In genomic region chr5:177429248-177430045, GRCh38 we compare ENCODE assay signal across 8 cellular contexts. TPM values are rescaled to one million over a fixed set of nuclear protein-coding genes. Genes with fewer than 3 reads are reported as not detected.
DNase-seq lines count a peak whose midpoint lies in the region; ATAC-seq and TF ChIP-seq lines count a peak whose summit lies in the region.

No MANE protein-coding gene starts in this region.

- peak; percentile 96 for DNase-seq in activated CD4-positive, alpha-beta T cell treated with anti-CD3 and anti-CD28 coated beads for 36 hours
- DNase-seq in effector memory CD8-positive, alpha-beta T cell: peak; percentile 73 to 76 (median 76)
- DNase-seq in stimulated activated CD4-positive, alpha-beta T cell treated with anti-CD3 and anti-CD28 coated beads, Interleukin-12 subunit alpha, Interleukin-12 subunit beta, amount 100 ng/mL, for 48 hours (ENCODE audit: low read depth in 2 of 3, low spot score in 1 of 3): peak; percentile 85 to 87 (median 85)
- DNase-seq in LoVo (ENCODE audit: low spot score) (no peak), DMS153 (lab: John Stamatoyannopoulos, UW) (no peak), kidney glomerular epithelial cell (lab: John Stamatoyannopoulos, UW) (no peak)

- H3K4me3 Mint-ChIP-seq in activated CD4-positive, alpha-beta T cell treated with anti-CD3 and anti-CD28 coated beads for 36 hours: peak overlapping the region; percentile 88
- H3K4me3 Mint-ChIP-seq in effector memory CD8-positive, alpha-beta T cell: peak overlapping the region; percentile 90 to 93

- H3K4me1 Mint-ChIP-seq in activated CD4-positive, alpha-beta T cell treated with anti-CD3 and anti-CD28 coated beads for 36 hours: peaks cover 68% of the 10 kb centered on the region
- H3K4me1 Mint-ChIP-seq in effector memory CD8-positive, alpha-beta T cell (ENCODE audit: low read depth in 2 of 2): peaks cover 64 to 75% of the 10 kb centered on the region in 2 donors

- no peak overlapping the region for H3K27ac ChIP-seq in HEK293 (ENCODE audit: extremely low read depth, low read depth, low read length)

- ATAC-seq in activated CD4-positive, alpha-beta T cell treated with anti-CD3 and anti-CD28 coated beads for 36 hours: peak; percentile 45
- peak; percentile 22 for ATAC-seq in effector memory CD8-positive, alpha-beta T cell (replicated peaks)
- no peak for ATAC-seq in HG02870 (IDR thresholded peaks at IDR 0.05; ENCODE audit: unreplicated experiment)

- intact Hi-C loops in activated CD4-positive, alpha-beta T cell treated with anti-CD3 and anti-CD28 coated beads for 36 hours (cut with DNase I, micrococcal nuclease): loop anchor here (1.0 to 5.0 kb wide), 13 partner anchors 17 to 778 kb away; partner anchors contain the start of genes PRR7 (in 2 of the 2), LMAN2 (in 1 of the 2), NHP2 (in 1 of the 2) and PDLIM7 (in 1 of the 2)

- H3K36me3 ChIP-seq in HEK293 (ENCODE audit: control insufficient read depth in 2 of 2, insufficient read depth in 1 of 2, low read length in 2 of 2): peaks cover 0 to 60% of the 10 kb centered on the region in 2 experiments; a peak in 1 of 3 replicates

- CTCF ChIA-PET in HEK293 (lab: Yijun Ruan, JAX): interaction anchor here (0.7 to 4.3 kb wide), 5 partner anchors 13 to 40 kb away, joined by 3 to 29 read pairs (median 3); no protein-coding TSS in a partner anchor
- CTCF ChIA-PET in activated CD4-positive, alpha-beta T cell treated with anti-CD3 and anti-CD28 coated beads for 36 hours (lab: Charles Lee): interaction anchor here (0.7 to 12.6 kb wide), 13 partner anchors 11 to 117 kb away, joined by 3 to 131 read pairs (median 4); partner anchors contain the start of gene MXD3

- H3K4me1 ChIP-seq in HEK293 (ENCODE audit: control insufficient read depth, insufficient read depth, low read length): no peaks in the 10 kb centered on the region

- H3K9me3 ChIP-seq in HEK293 (ENCODE audit: control insufficient read depth, insufficient read depth, low read depth, low read length): no peaks in the 10 kb centered on the region

- POLR2A ChIA-PET in HEK293 (lab: Yijun Ruan, JAX): interaction anchor here (0.6 to 4.2 kb wide), 7 partner anchors 8 to 39 kb away, joined by 3 to 45 read pairs (median 7); no protein-coding TSS in a partner anchor
- POLR2A ChIA-PET in activated CD4-positive, alpha-beta T cell treated with anti-CD3 and anti-CD28 coated beads for 36 hours (lab: Charles Lee): interaction anchor here (0.6 to 4.8 kb wide), 8 partner anchors 8 to 316 kb away, joined by 3 to 85 read pairs (median 12); partner anchors contain the start of gene PRR7

- no peak for TF ChIP-seq CTCF in HEK293 (tag by site-specific recombination; IDR thresholded peaks at IDR 0.05)

- H3K36me3 Mint-ChIP-seq in activated CD4-positive, alpha-beta T cell treated with anti-CD3 and anti-CD28 coated beads for 36 hours (ENCODE audit: low read depth): peaks cover 64% of the 10 kb centered on the region
- H3K36me3 Mint-ChIP-seq in effector memory CD8-positive, alpha-beta T cell (ENCODE audit: insufficient read depth): peaks cover 76% of the 10 kb centered on the region

- no peaks in the 10 kb centered on the region for H3K27me3 Mint-ChIP-seq in activated CD4-positive, alpha-beta T cell treated with anti-CD3 and anti-CD28 coated beads for 36 hours
- H3K27me3 Mint-ChIP-seq in effector memory CD8-positive, alpha-beta T cell: no peaks in the 10 kb centered on the region

- H3K9me3 Mint-ChIP-seq in activated CD4-positive, alpha-beta T cell treated with anti-CD3 and anti-CD28 coated beads for 36 hours (ENCODE audit: low read depth): no peaks in the 10 kb centered on the region
- H3K9me3 Mint-ChIP-seq in effector memory CD8-positive, alpha-beta T cell: no peaks in the 10 kb centered on the region

- H3K4me3 ChIP-seq in HEK293 (ENCODE audit: low read depth, low read length): no peak overlapping the region

- peak overlapping the region; percentile 94 for H3K27ac Mint-ChIP-seq in activated CD4-positive, alpha-beta T cell treated with anti-CD3 and anti-CD28 coated beads for 36 hours
- H3K27ac Mint-ChIP-seq in effector memory CD8-positive, alpha-beta T cell: peak overlapping the region; percentile 76 to 93

TF ChIP-seq in HEK293, 187 proteins besides CTCF, POLR2A, EP300 and RAD21 (continues in another document):
- no peak for TF ChIP-seq BCL6B (tag by site-specific recombination; IDR thresholded peaks at IDR 0.05)
- no peak for TF ChIP-seq ZNF423 (tag by site-specific recombination; IDR thresholded peaks at IDR 0.05)
- TF ChIP-seq ZNF274 (IDR thresholded peaks at IDR 0.05; ENCODE audit: low read length): no peak
- no peak for TF ChIP-seq ZNF274 (tag by site-specific recombination; IDR thresholded peaks at IDR 0.05; ENCODE audit: borderline replicate concordance)
- no peak for TF ChIP-seq ZNF580 (tag by site-specific recombination; IDR thresholded peaks at IDR 0.05)
- no peak for TF ChIP-seq ZBTB17 (tag by site-specific recombination; IDR thresholded peaks at IDR 0.05)
- no peak for TF ChIP-seq ZNF449 (tag by site-specific recombination; IDR thresholded peaks at IDR 0.05)
- peak; percentile 97 for TF ChIP-seq EGR2 (tag by site-specific recombination; IDR thresholded peaks at IDR 0.05; ENCODE audit: low read depth)
- TF ChIP-seq KLF1 (tag by site-specific recombination; IDR thresholded peaks at IDR 0.05): peak; percentile 72
- 0 out of 2 replicates have a peak, but pooled peaks have one; percentile 11 for TF ChIP-seq SP2 (tag by site-specific recombination; IDR thresholded peaks at IDR 0.05)
- TF ChIP-seq YY2 (tag by site-specific recombination; IDR thresholded peaks at IDR 0.05): no peak
- TF ChIP-seq PRDM1 (tag by site-specific recombination; IDR thresholded peaks at IDR 0.05): no peak
- TF ChIP-seq ZNF280C (tag by site-specific recombination; IDR thresholded peaks at IDR 0.05): no peak
- TF ChIP-seq ZNF202 (tag by site-specific recombination; IDR thresholded peaks at IDR 0.05; ENCODE audit: borderline replicate concordance): no peak
- no peak for TF ChIP-seq ZNF426 (tag by site-specific recombination; IDR thresholded peaks at IDR 0.05)

RNA-seq across cellular contexts. Expression of gene GRK6, which starts 3.0 kb away (rescaled TPM):
- 100 to 1,000 TPM; 110 to 141 TPM for total RNA-seq in activated CD4-positive, alpha-beta T cell treated with anti-CD3 and anti-CD28 coated beads for 36 hours

RNA-seq across cellular contexts. Expression of gene PRR7, which starts 17.2 kb away (rescaled TPM):
- 10 to 100 TPM; 12.3 to 13.0 TPM for total RNA-seq in activated CD4-positive, alpha-beta T cell treated with anti-CD3 and anti-CD28 coated beads for 36 hours

RNA-seq across cellular contexts. Expression of gene F12, which starts 20.1 kb away (rescaled TPM):
- total RNA-seq in activated CD4-positive, alpha-beta T cell treated with anti-CD3 and anti-CD28 coated beads for 36 hours: 1 to 10 TPM; 3.4 to 4.9 TPM

RNA-seq across cellular contexts. Expression of gene PFN3, which starts 29.0 kb away (rescaled TPM):
- not detected for total RNA-seq in activated CD4-positive, alpha-beta T cell treated with anti-CD3 and anti-CD28 coated beads for 36 hours

RNA-seq across cellular contexts. Expression of gene DBN1, which starts 44.0 kb away (rescaled TPM):
- 10 to 100 TPM; 29.5 to 41.2 TPM for total RNA-seq in activated CD4-positive, alpha-beta T cell treated with anti-CD3 and anti-CD28 coated beads for 36 hours

Comparison
In these comparisons a context has a peak if more than half of its experiments do, and no peak if none do; other contexts are left out.
1. DNase-seq: peak in activated CD4-positive, alpha-beta T cell treated with anti-CD3 and anti-CD28 coated beads for 36 hours (single experiment), effector memory CD8-positive, alpha-beta T cell (3 of 3) and stimulated activated CD4-positive, alpha-beta T cell treated with anti-CD3 and anti-CD28 coated beads, Interleukin-12 subunit alpha, Interleukin-12 subunit beta, amount 100 ng/mL, for 48 hours (3 of 3); none in LoVo (single experiment), DMS153 (single experiment) and kidney glomerular epithelial cell (single experiment).